ENCODE assay signal across 18 cellular contexts in genomic region chr2:60091311-60091710, GRCh38.
DNase-seq lines count a peak whose midpoint lies in the region; ATAC-seq and TF ChIP-seq lines count a peak whose summit lies in the region.
"Had no signal": no experiment of that assay in that cellular context is flagged by ENCODE, and none has a peak within 500 bp of the region (broad histone marks: within the 10 kb centered on the region; RNA-seq: fewer than 3 reads in every experiment).

No MANE protein-coding gene starts in this region.

- no peak overlapping the region for H3K4me2 ChIP-seq in trophoblast cell (ENCODE audit: low read length)
- H3K4me2 ChIP-seq: BLaER1 treated with 17β-estradiol and CSF1 and Interleukin-3, amounts not matched to agents 10 nM and 100 nM had no signal

- DNase-seq in Caco-2 (peak in 1 of 2 experiments; percentile 15), kidney tubule cell (ENCODE audit: low spot score) (peak; percentile 45), trophoblast cell (no peak)
- DNase-seq in activated CD4-positive, alpha-beta T cell treated with anti-CD3 and anti-CD28 coated beads for 48 hours = no peak
- no peak for DNase-seq in activated CD4-positive, alpha-beta T cell treated with anti-CD3 and anti-CD28 coated beads for 4 hours
- DNase-seq: DMS153, H7, NCI-H1092, NCI-H146, NCI-H2081 treated with DMSO at 0.1 percent for 48 hours, NCI-H510A, NCI-H82, PC-3, SJCRH30 had no signal

- H3K4me3 Mint-ChIP-seq in Caco-2 (ENCODE audit: unreplicated experiment) = peak overlapping the region; percentile 43

- TF ChIP-seq CTCF in Caco-2 (IDR thresholded peaks at IDR 0.05; ENCODE audit: insufficient read depth in 1 of 2, low read depth in 1 of 2, low read length in 1 of 2, severe bottlenecking in 1 of 2, unreplicated experiment in 1 of 2) = no peak

- H3K4ac ChIP-seq in trophoblast cell (ENCODE audit: low read depth, low read length) = no peak overlapping the region

- peak overlapping the region; percentile 94 for H3K27ac Mint-ChIP-seq in Caco-2 (ENCODE audit: unreplicated experiment)

- POLR2A ChIA-PET in Caco-2 (lab: Charles Lee) = interaction anchor here (0.6 kb wide), 1 partner anchor 791 kb away, joined by 4 read pairs; no protein-coding TSS in a partner anchor

- H2AFZ ChIP-seq in trophoblast cell (ENCODE audit: insufficient read depth, low read length, poor library complexity) = no peak overlapping the region

- H3K9ac ChIP-seq in trophoblast cell (ENCODE audit: low read length) = no peak overlapping the region
- H3K9ac ChIP-seq: BLaER1 treated with 17β-estradiol and CSF1 and Interleukin-3, amounts not matched to agents 10 nM and 100 nM had no signal

- no peak overlapping the region for H3K14ac ChIP-seq in trophoblast cell (ENCODE audit: low read length)

- no peak overlapping the region for H3K23ac ChIP-seq in trophoblast cell (ENCODE audit: low read length)

- H3K9me3 ChIP-seq in Caco-2 = no peaks in the 10 kb centered on the region; the same call in 1 of the 2 replicates
- H3K9me3 ChIP-seq in KOPT-K1 (ENCODE audit: insufficient read depth, low read length, poor library complexity, severe bottlenecking) = peaks cover 7% of the 10 kb centered on the region
- H3K9me3 ChIP-seq in trophoblast cell (ENCODE audit: insufficient read depth, low read depth, low read length) = no peaks in the 10 kb centered on the region
- H3K9me3 ChIP-seq: SJCRH30 had no signal

- CTCF ChIA-PET in Caco-2 (lab: Charles Lee) = no interaction called here

- ATAC-seq in GM18868 (IDR thresholded peaks at IDR 0.05; ENCODE audit: unreplicated experiment) = no peak
- ATAC-seq: PC-3 had no signal

- no peak overlapping the region for H2AK5ac ChIP-seq in trophoblast cell (ENCODE audit: low read length)

- H4K91ac ChIP-seq in trophoblast cell (ENCODE audit: low read depth, low read length) = no peak overlapping the region

- H4K12ac ChIP-seq in trophoblast cell (ENCODE audit: low read depth, low read length) = no peak overlapping the region

- H3K36me3 Mint-ChIP-seq in Caco-2 (ENCODE audit: insufficient read depth, unreplicated experiment) = peaks cover 29% of the 10 kb centered on the region

- peaks cover 9% of the 10 kb centered on the region for H3K9me3 Mint-ChIP-seq in Caco-2 (ENCODE audit: unreplicated experiment)

- H3K79me2 ChIP-seq in trophoblast cell (ENCODE audit: control insufficient read depth, insufficient read depth, low read length, poor library complexity) = no peaks in the 10 kb centered on the region

- H2BK5ac ChIP-seq in trophoblast cell (ENCODE audit: low read depth, low read length, poor library complexity) = peak overlapping the region; percentile 43

- WGBS in trophoblast cell (ENCODE audit: extremely low coverage, insufficient coverage, insufficient read length) = no CpG with 5 or more reads among the region's 2 CpGs

- peaks cover 63% of the 10 kb centered on the region for H3K4me1 ChIP-seq in Caco-2
- H3K4me1 ChIP-seq in trophoblast cell (ENCODE audit: control insufficient read depth in 1 of 2, insufficient read depth in 2 of 2, low read length in 2 of 2) = peaks cover 5 to 16% of the 10 kb centered on the region in 2 experiments
- H3K4me1 ChIP-seq: SJCRH30 had no signal

- H3K18ac ChIP-seq in trophoblast cell (ENCODE audit: low read length) = no peak overlapping the region

- no peaks in the 10 kb centered on the region for H3K27me3 Mint-ChIP-seq in Caco-2 (ENCODE audit: insufficient read depth, unreplicated experiment)

- H2BK120ac ChIP-seq in trophoblast cell (ENCODE audit: insufficient read depth, low read length, poor library complexity) = no peak overlapping the region

- H2BK12ac ChIP-seq in trophoblast cell (ENCODE audit: low read length) = no peak overlapping the region

- no peaks in the 10 kb centered on the region for H3K27me3 ChIP-seq in Caco-2 (replicated peaks; ENCODE audit: control insufficient read depth, insufficient read depth, low read length)
- no peaks in the 10 kb centered on the region for H3K27me3 ChIP-seq in trophoblast cell (ENCODE audit: insufficient read depth, low read length)
- H3K27me3 ChIP-seq: BLaER1 treated with 17β-estradiol and CSF1 and Interleukin-3, amounts not matched to agents 10 nM and 100 nM; SJCRH30 had no signal

- H4K8ac ChIP-seq in trophoblast cell (ENCODE audit: low read depth, low read length) = no peak overlapping the region

- peaks cover 53% of the 10 kb centered on the region for H3K4me1 Mint-ChIP-seq in Caco-2 (ENCODE audit: low read depth, unreplicated experiment)

- H3K36me3 ChIP-seq in Caco-2 (ENCODE audit: control insufficient read depth, insufficient read depth, low read length) (no peaks in the 10 kb centered on the region), KOPT-K1 (ENCODE audit: insufficient read depth, low read length) (no peaks in the 10 kb centered on the region), trophoblast cell (ENCODE audit: control insufficient read depth in 1 of 2, insufficient read depth in 2 of 2, low read length in 2 of 2) (no peaks in the 10 kb centered on the region)
- H3K36me3 ChIP-seq: BLaER1 treated with 17β-estradiol and CSF1 and Interleukin-3, amounts not matched to agents 10 nM and 100 nM; SJCRH30 had no signal

- BruUV-seq in Caco-2 (replicated peaks; lab: Mats Ljungman, UMichigan) = no TSS peak

- H3K79me1 ChIP-seq in trophoblast cell (ENCODE audit: low read length) = peaks cover 3% of the 10 kb centered on the region

- intact Hi-C loops in Caco-2 (cut with micrococcal nuclease; ENCODE audit: unreplicated experiment) = loop anchor here (5.0 kb wide), 1 partner anchor 276 kb away; no protein-coding TSS in a partner anchor

- peak overlapping the region; percentile 99 for H3K27ac ChIP-seq in KOPT-K1 (ENCODE audit: low read depth, low read length, poor library complexity, severe bottlenecking)
- H3K27ac ChIP-seq in trophoblast cell (ENCODE audit: low read depth, low read length) = peak overlapping the region; percentile 42
- H3K27ac ChIP-seq: BLaER1 treated with 17β-estradiol and CSF1 and Interleukin-3, amounts not matched to agents 10 nM and 100 nM; RWPE1; SJCRH30 had no signal

- no peak overlapping the region for H3K4me3 ChIP-seq in Caco-2 (ENCODE audit: low read depth, low read length)
- H3K4me3 ChIP-seq in trophoblast cell (ENCODE audit: low read depth, low read length) = no peak overlapping the region
- H3K4me3 ChIP-seq: BLaER1 treated with 17β-estradiol and CSF1 and Interleukin-3, amounts not matched to agents 10 nM and 100 nM; SJCRH30 had no signal
